In the genomic region with DNA sequence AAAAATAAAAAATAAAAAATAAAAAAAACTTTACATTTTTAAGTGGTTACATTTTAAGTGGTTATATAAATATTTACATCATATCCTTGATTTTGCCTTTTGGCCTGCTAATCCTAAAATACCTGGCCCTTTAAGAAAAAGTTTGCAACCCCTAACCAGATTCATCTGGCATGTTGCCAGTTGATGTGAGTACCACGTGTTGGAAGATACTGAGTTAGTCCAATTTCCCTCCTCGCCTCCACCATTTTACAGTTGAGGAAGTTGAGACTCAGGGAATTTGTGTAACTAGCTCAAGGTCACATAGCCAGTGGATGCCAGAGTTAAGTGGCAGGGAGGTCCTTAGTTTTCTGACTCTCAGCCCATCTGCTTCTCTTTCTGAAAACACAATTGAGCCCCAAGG, we compare ENCODE assay signal across 23 cellular contexts. TPM values are rescaled to one million over a fixed set of nuclear protein-coding genes. Genes with fewer than 3 reads are reported as not detected.
"Had no signal": no experiment of that assay in that cellular context is flagged by ENCODE, and none has a peak within 500 bp of the region (broad histone marks: within the 10 kb centered on the region; RNA-seq: fewer than 3 reads in every experiment).

No MANE protein-coding gene starts in this region.

- H3K9me3 Mint-ChIP-seq: activated B cell treated with CpG ODN at 0.5 μM for 24 hours; activated CD4-positive, alpha-beta memory T cell treated with anti-CD3 and anti-CD28 coated beads for 36 hours; activated naive CD4-positive, alpha-beta T cell treated with anti-CD3 and anti-CD28 coated beads, Interleukin-2, amount 50 U/mL, for 72 hours; activated T-helper 1 cell treated with anti-CD3 and anti-CD28 coated beads, Interleukin-12 subunit alpha, Interleukin-12 subunit beta, Interleukin-2, Interleukin-4 antibody, amounts not matched to agents 30 ng/mL and 10 ng/mL and 1 ng/mL, durations not matched to agents 14 hours and 24 hours and 36 hours; mesothelial cell of epicardium; nephron progenitor cell; stimulated activated memory B cell treated with anti-CD40 and anti-IgM and Interleukin-4, amounts not matched to agents 10 μg/mL and 1 μg/mL and 100 μg/mL, for 72 hours had no signal

- H3K4me1 ChIP-seq: adrenal gland had no signal

- H3K4me1 Mint-ChIP-seq: activated B cell treated with CpG ODN at 0.5 μM for 24 hours had no signal

- H3K27me3 Mint-ChIP-seq: activated B cell treated with CpG ODN at 0.5 μM for 24 hours; activated CD4-positive, alpha-beta memory T cell treated with anti-CD3 and anti-CD28 coated beads for 36 hours; stimulated activated memory B cell treated with anti-CD40 and anti-IgM and Interleukin-4, amounts not matched to agents 10 μg/mL and 1 μg/mL and 100 μg/mL, for 72 hours had no signal

- H3K9me3 ChIP-seq: adrenal gland, heart right ventricle, left lung, spleen, thoracic aorta, upper lobe of left lung had no signal

- H3K36me3 Mint-ChIP-seq: activated CD4-positive, alpha-beta memory T cell treated with anti-CD3 and anti-CD28 coated beads for 36 hours; activated naive CD4-positive, alpha-beta T cell treated with anti-CD3 and anti-CD28 coated beads, Interleukin-2, amount 50 U/mL, for 72 hours; mesothelial cell of epicardium; stimulated activated memory B cell treated with anti-CD40 and anti-IgM and Interleukin-4, amounts not matched to agents 10 μg/mL and 1 μg/mL and 100 μg/mL, for 72 hours had no signal

- H3K27ac Mint-ChIP-seq: activated B cell treated with CpG ODN at 0.5 μM for 24 hours; activated CD4-positive, alpha-beta memory T cell treated with anti-CD3 and anti-CD28 coated beads for 36 hours; activated naive CD4-positive, alpha-beta T cell treated with anti-CD3 and anti-CD28 coated beads, Interleukin-2, amount 50 U/mL, for 72 hours; activated T-helper 1 cell treated with anti-CD3 and anti-CD28 coated beads, Interleukin-12 subunit alpha, Interleukin-12 subunit beta, Interleukin-2, Interleukin-4 antibody, amounts not matched to agents 30 ng/mL and 10 ng/mL and 1 ng/mL, durations not matched to agents 14 hours and 24 hours and 36 hours; mesothelial cell of epicardium; nephron progenitor cell; stimulated activated memory B cell treated with anti-CD40 and anti-IgM and Interleukin-4, amounts not matched to agents 10 μg/mL and 1 μg/mL and 100 μg/mL, for 72 hours had no signal

- DNase-seq: activated B cell treated with CpG ODN at 0.5 μM for 24 hours; activated CD4-positive, alpha-beta memory T cell treated with anti-CD3 and anti-CD28 coated beads for 36 hours; activated CD4-positive, alpha-beta T cell treated with anti-CD3 and anti-CD28 coated beads for 4 hours; activated gamma-delta T cell treated with Interleukin-2 at 50 U/mL for 16 hours; activated T-cell treated with anti-CD3 and anti-CD28 coated beads for 4 hours; adrenal gland; cerebellar nuclear complex; effector CD8-positive, alpha-beta T cell; heart right ventricle; left lung; nephron progenitor cell; nucleus accumbens; spleen; stimulated activated CD4-positive, alpha-beta T cell treated with anti-CD3 and anti-CD28 coated beads, Interleukin-4, amount 100 ng/mL, for 4 hours; upper lobe of left lung had no signal

- ATAC-seq: activated naive CD4-positive, alpha-beta T cell treated with anti-CD3 and anti-CD28 coated beads, Interleukin-2, amount 50 U/mL, for 72 hours; esophagus mucosa; heart right ventricle; left lung; stimulated activated memory B cell treated with anti-CD40 and anti-IgM and Interleukin-4, amounts not matched to agents 10 μg/mL and 1 μg/mL and 100 μg/mL, for 72 hours had no signal

- H3K27ac ChIP-seq: adrenal gland, heart right ventricle, spleen, thoracic aorta had no signal

- H3K27me3 ChIP-seq: adrenal gland, heart right ventricle, left lung, spleen, upper lobe of left lung had no signal

- H3K4me3 Mint-ChIP-seq: activated B cell treated with CpG ODN at 0.5 μM for 24 hours; activated CD4-positive, alpha-beta memory T cell treated with anti-CD3 and anti-CD28 coated beads for 36 hours; activated T-helper 1 cell treated with anti-CD3 and anti-CD28 coated beads, Interleukin-12 subunit alpha, Interleukin-12 subunit beta, Interleukin-2, Interleukin-4 antibody, amounts not matched to agents 30 ng/mL and 10 ng/mL and 1 ng/mL, durations not matched to agents 14 hours and 24 hours and 36 hours; mesothelial cell of epicardium; nephron progenitor cell; stimulated activated memory B cell treated with anti-CD40 and anti-IgM and Interleukin-4, amounts not matched to agents 10 μg/mL and 1 μg/mL and 100 μg/mL, for 72 hours had no signal

- H3K36me3 ChIP-seq: adrenal gland, heart right ventricle, left lung, spleen, thoracic aorta, upper lobe of left lung had no signal

- H3K4me3 ChIP-seq: adrenal gland, heart right ventricle, left lung, spleen, thoracic aorta, upper lobe of left lung had no signal

RNA-seq across cellular contexts. Expression of a gene that starts 5.1 kb away (rescaled TPM):
- total RNA-seq: activated B cell treated with CpG ODN at 0.5 μM for 24 hours; activated CD4-positive, alpha-beta memory T cell treated with anti-CD3 and anti-CD28 coated beads for 36 hours; activated naive CD4-positive, alpha-beta T cell treated with anti-CD3 and anti-CD28 coated beads, Interleukin-2, amount 50 U/mL, for 72 hours; activated T-helper 1 cell treated with anti-CD3 and anti-CD28 coated beads, Interleukin-12 subunit alpha, Interleukin-12 subunit beta, Interleukin-2, Interleukin-4 antibody, amounts not matched to agents 30 ng/mL and 10 ng/mL and 1 ng/mL, durations not matched to agents 14 hours and 24 hours and 36 hours; adrenal gland; heart right ventricle; kidney epithelial cell; lung microvascular endothelial cell; thoracic aorta had no signal
- polyA plus RNA-seq: heart right ventricle had no signal
